8 cellular contexts compared by ENCODE assay signal in the genomic region with DNA sequence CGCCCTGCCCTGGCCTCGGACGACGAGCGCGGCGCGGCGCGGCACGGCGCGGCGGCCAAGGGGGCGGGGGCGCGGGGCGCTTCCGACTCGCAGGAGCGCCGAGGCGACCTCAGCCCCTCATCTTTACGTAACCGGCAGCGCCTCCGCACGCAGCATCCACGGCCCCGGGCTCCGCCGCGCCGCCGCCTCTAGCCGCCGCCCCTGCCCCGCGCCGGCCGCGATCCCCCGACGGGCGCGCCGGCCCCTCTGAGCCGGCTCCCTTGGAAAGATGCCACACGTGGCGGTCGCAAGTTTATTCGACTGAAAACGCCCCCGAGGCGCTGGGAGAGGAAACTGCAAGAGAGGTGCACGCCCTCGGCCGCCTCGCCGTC. TPM values are rescaled to one million over a fixed set of nuclear protein-coding genes. Genes with fewer than 3 reads are reported as not detected.
DNase-seq lines count a peak whose midpoint lies in the region; ATAC-seq, FAIRE-seq and TF ChIP-seq lines count a peak whose summit lies in the region.

No MANE protein-coding gene starts in this region.

- peaks cover 30% of the 10 kb centered on the region for H3K4me1 ChIP-seq in endothelial cell of umbilical vein (ENCODE audit: control insufficient read depth, extremely low read depth, insufficient read depth, low read length)

- H3K27me3 Mint-ChIP-seq in naive B cell, result no peaks in the 10 kb centered on the region

- peaks cover 45% of the 10 kb centered on the region for H3K79me2 ChIP-seq in endothelial cell of umbilical vein (ENCODE audit: control insufficient read depth, insufficient read depth, low read length)

- ATAC-seq in GM19351 (IDR thresholded peaks at IDR 0.05; ENCODE audit: unreplicated experiment) (peak; percentile 18), HG03280 (IDR thresholded peaks at IDR 0.05; ENCODE audit: unreplicated experiment) (peak; percentile 20), naive B cell (ENCODE audit: low read depth in 2 of 2) (peak; percentile 40)

- peak overlapping the region; percentile 91 for H3K4me2 ChIP-seq in endothelial cell of umbilical vein (ENCODE audit: insufficient read depth, low read length)

- no peaks in the 10 kb centered on the region for H3K36me3 Mint-ChIP-seq in naive B cell

- H3K9me1 ChIP-seq in endothelial cell of umbilical vein (replicated peaks; ENCODE audit: control insufficient read depth, extremely low read depth, insufficient read depth, low read length), result no peaks in the 10 kb centered on the region

- H3K9me3 Mint-ChIP-seq in naive B cell, result no peaks in the 10 kb centered on the region

- POLR2A ChIA-PET in endothelial cell of umbilical vein (lab: Charles Lee), result interaction anchor here (0.5 to 1.2 kb wide), 2 partner anchors 189 to 437 kb away, joined by 6 to 7 read pairs; no protein-coding TSS in a partner anchor

- H3K27ac ChIP-seq in endothelial cell of umbilical vein (ENCODE audit: insufficient read depth, low read depth, low read length), result peak overlapping the region; percentile 84

- no TSS peak for BruUV-seq in endothelial cell of umbilical vein (replicated peaks; lab: Mats Ljungman, UMichigan)

- dilution Hi-C loops in endothelial cell of umbilical vein (cut with MboI; ENCODE audit: extremely low pct_ligation_motif_present, low sequenced_read_pairs), result no loop called here

- H3K36me3 ChIP-seq in endothelial cell of umbilical vein (ENCODE audit: control insufficient read depth in 2 of 2, extremely low read depth in 1 of 2, insufficient read depth in 2 of 2, low read length in 2 of 2), result no peaks in the 10 kb centered on the region

- TF ChIP-seq CTCF in endothelial cell of umbilical vein (IDR thresholded peaks at IDR 0.05; ENCODE audit: extremely low read depth in 1 of 2, insufficient read depth in 1 of 2, low read depth in 1 of 2, low read length in 2 of 2), result no peak

- H3K4me1 Mint-ChIP-seq in naive B cell, result peaks cover 33 to 45% (median 41%) of the 10 kb centered on the region in 3 donors

- no peaks in the 10 kb centered on the region for H3K9me3 ChIP-seq in endothelial cell of umbilical vein (replicated peaks; ENCODE audit: control insufficient read depth, insufficient read depth, low read length)

- H4K20me1 ChIP-seq in endothelial cell of umbilical vein (replicated peaks; ENCODE audit: control insufficient read depth, extremely low read depth, insufficient read depth, low read length), result no peaks in the 10 kb centered on the region

- H3K4me3 Mint-ChIP-seq in naive B cell, result peak overlapping the region; percentile 92 to 100 (median 99)

- H3K27ac Mint-ChIP-seq in naive B cell, result peak overlapping the region; percentile 99 to 100 (median 100)

- H3K9ac ChIP-seq in endothelial cell of umbilical vein (replicated peaks; ENCODE audit: extremely low read depth, insufficient read depth, low read length), result peak overlapping the region; percentile 93

- H3K4me3 ChIP-seq in endothelial cell of umbilical vein (replicated peaks in 1 of 3; ENCODE audit: insufficient read depth in 1 of 3, low read depth in 1 of 3, low read length in 3 of 3), result peak overlapping the region; percentile 73 to 94 (median 91)

- intact Hi-C loops in endothelial cell of umbilical vein (cut with micrococcal nuclease), result loop anchor here (1.0 to 10.0 kb wide), 7 partner anchors 61 to 1951 kb away; partner anchors contain the start of genes APBA1 and ZFAND5

- peak; percentile 92 for DNase-seq in DMS 273 (lab: John Stamatoyannopoulos, UW; ENCODE audit: unreplicated experiment)
- DNase-seq in T-helper 9 cell, result peak; percentile 58
- no peak for DNase-seq in endothelial cell of umbilical vein (ENCODE audit: low read depth, low spot score)
- no peak for DNase-seq in naive B cell
- DNase-seq in GOT3 (lab: John Stamatoyannopoulos, UW), result no peak
- DNase-seq in HCEC 1CT, result no peak

- no peak for TF ChIP-seq POLR2A in endothelial cell of umbilical vein (IDR thresholded peaks at IDR 0.05; ENCODE audit: low read depth, low read length)

- no peak overlapping the region for H2AFZ ChIP-seq in endothelial cell of umbilical vein (ENCODE audit: low read depth, low read length)

- CTCF ChIA-PET in endothelial cell of umbilical vein (lab: Charles Lee), result interaction anchor here (1.0 to 2.4 kb wide), 4 partner anchors 71 to 189 kb away, joined by 4 to 21 read pairs (median 7); no protein-coding TSS in a partner anchor

- FAIRE-seq in endothelial cell of umbilical vein (lab: Jason Lieb, UNC), result no peak

- H3K27me3 ChIP-seq in endothelial cell of umbilical vein (ENCODE audit: control insufficient read depth in 2 of 2, insufficient read depth in 2 of 2, low read length in 2 of 2), result no peaks in the 10 kb centered on the region

TF ChIP-seq in endothelial cell of umbilical vein, 7 proteins besides CTCF, POLR2A, EP300 and RAD21:
- TF ChIP-seq JUN (IDR thresholded peaks at IDR 0.05; ENCODE audit: borderline replicate concordance, insufficient read depth, insufficient read length, low read depth), result no peak
- TF ChIP-seq, protein P1, sequence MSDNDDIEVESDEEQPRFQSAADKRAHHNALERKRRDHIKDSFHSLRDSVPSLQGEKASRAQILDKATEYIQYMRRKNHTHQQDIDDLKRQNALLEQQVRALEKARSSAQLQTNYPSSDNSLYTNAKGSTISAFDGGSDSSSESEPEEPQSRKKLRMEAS (IDR thresholded peaks at IDR 0.05; ENCODE audit: insufficient read depth, insufficient read length), result peak; percentile 9

RNA-seq across cellular contexts. Expression of gene KLF9, which starts 1.0 kb away (rescaled TPM):
- 17.2 and 23.1 TPM in 2 replicates for total RNA-seq in endothelial cell of umbilical vein
- polyA plus RNA-seq in endothelial cell of umbilical vein (6.6 and 7.3 TPM in 2 replicates), naive B cell (ENCODE audit: low read depth in 6 of 6) (1 to 10 TPM in 5 of 6 donors, not detected in 1; 3.4 to 5.9 (median 4.8) TPM)
- polyA plus RNA-seq in endothelial cell of umbilical vein (2011; cell fraction: cytosol; rRNA removed), result 9.9 and 12.0 TPM in 2 replicates
- 13.0 and 15.9 TPM in 2 replicates for polyA plus RNA-seq in endothelial cell of umbilical vein (2011; cell fraction: nucleus; rRNA removed)
- 11.0 and 16.4 TPM in 2 replicates for polyA plus RNA-seq in endothelial cell of umbilical vein (2012)
- 10.0 and 12.9 TPM in 2 replicates for polyA minus RNA-seq in endothelial cell of umbilical vein
- 2.4 TPM for polyA minus RNA-seq in endothelial cell of umbilical vein (2011; cell fraction: cytosol; rRNA and poly(A)+ RNA removed)
- 20.2 and 29.8 TPM in 2 replicates for polyA minus RNA-seq in endothelial cell of umbilical vein (2011; cell fraction: nucleus; rRNA and poly(A)+ RNA removed)

Comparison
In these comparisons a context has a peak if more than half of its experiments do, and no peak if none do; other contexts are left out.
1. DNase-seq: peak in DMS 273 (single experiment) and T-helper 9 cell (single experiment); none in endothelial cell of umbilical vein (single experiment), naive B cell (single experiment), GOT3 (single experiment) and HCEC 1CT (single experiment).
2. Peak in every context shown above with its lines, with median percentiles within 50 percentile points of each other: ATAC-seq.